16 cellular contexts compared by ENCODE assay signal in the genomic region with DNA sequence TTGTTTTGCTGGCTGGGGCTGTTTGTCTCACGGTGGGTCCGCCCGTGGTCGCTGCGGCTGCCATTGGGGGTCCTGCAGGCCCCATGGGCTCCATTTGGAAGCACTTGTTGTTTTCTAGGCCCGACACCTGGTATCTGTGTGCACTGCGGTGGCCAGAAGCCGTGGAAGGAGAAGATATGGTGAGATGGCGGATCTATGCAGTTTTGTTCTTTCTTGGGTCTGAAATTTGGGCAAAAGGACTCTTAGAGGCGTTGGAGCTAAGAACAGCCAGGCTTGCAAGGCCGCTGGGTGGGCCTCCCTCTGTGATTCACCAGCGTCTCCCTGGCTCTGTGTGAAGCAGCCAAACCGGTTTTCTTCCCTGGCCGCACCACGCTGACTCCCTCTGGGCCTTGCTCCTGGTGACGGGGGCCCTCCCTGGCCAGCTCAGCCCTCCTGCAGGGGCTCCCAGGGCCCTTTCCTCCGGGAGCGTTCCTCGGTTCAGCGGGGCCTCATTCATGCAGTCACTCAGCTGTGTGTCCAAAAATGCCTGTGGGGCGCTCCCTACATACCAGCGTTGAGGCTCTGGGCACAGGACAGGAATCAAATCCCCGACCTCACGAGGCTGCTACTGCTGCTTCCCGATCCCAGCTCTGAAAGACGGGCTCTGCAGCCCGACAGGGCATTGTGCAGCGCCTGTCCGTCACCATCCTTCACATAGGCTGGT.
A peak's percentile ranks its signal among the peaks of the same experiment; 100 is the strongest.
DNase-seq lines count a peak whose midpoint lies in the region; ATAC-seq, FAIRE-seq and TF ChIP-seq lines count a peak whose summit lies in the region.
"Had no signal": no experiment of that assay in that cellular context is flagged by ENCODE, and none has a peak within 500 bp of the region (broad histone marks: within the 10 kb centered on the region; RNA-seq: fewer than 3 reads in every experiment).

No MANE protein-coding gene starts in this region.

- no peak for TF ChIP-seq POLR2A in H1 (IDR thresholded peaks at IDR 0.05; ENCODE audit: control extremely low read depth in 1 of 2, low read depth in 2 of 2, low read length in 2 of 2)

- no peaks in the 10 kb centered on the region for H3K36me3 ChIP-seq in H1 (ENCODE audit: control insufficient read depth in 2 of 4, insufficient read depth in 4 of 4, low read length in 3 of 4)
- no peaks in the 10 kb centered on the region for H3K36me3 ChIP-seq in mesendoderm (ENCODE audit: control insufficient read depth, insufficient read depth, low read length)
- H3K36me3 ChIP-seq: MG63 had no signal

- no peak for FAIRE-seq in H1 (lab: Jason Lieb, UNC)
- FAIRE-seq: islet of Langerhans had no signal

- H3K18ac ChIP-seq in H1 (ENCODE audit: extremely low read depth, low read length) (peak overlapping the region; percentile 68), mesendoderm (ENCODE audit: low read length) (no peak overlapping the region)

- peak overlapping the region; percentile 87 for H3K27ac Mint-ChIP-seq in type B pancreatic cell
- H3K27ac Mint-ChIP-seq: CD8-positive, alpha-beta T cell; natural killer cell treated with Interleukin-12 subunit alpha and Interleukin-12 subunit beta and Interleukin-15 and Interleukin-18, amount 100 ng/mL, for 72 hours; T-helper 1 cell treated with Interleukin-12 subunit alpha and Interleukin-12 subunit beta and Interleukin-4 antibody, amounts not matched to agents 30 μg/mL and 1 μg/mL, for 36 hours had no signal

- H3K79me2 ChIP-seq in H1 (ENCODE audit: control insufficient read depth in 1 of 2, insufficient read depth in 2 of 2, low read length in 2 of 2) (no peaks in the 10 kb centered on the region), mesendoderm (ENCODE audit: control insufficient read depth, insufficient read depth, low read length) (no peaks in the 10 kb centered on the region)

- no peak overlapping the region for H2BK12ac ChIP-seq in H1 (ENCODE audit: low read depth, low read length)

- H3K4me1 ChIP-seq in H1 (replicated peaks in 1 of 4; ENCODE audit: control insufficient read depth in 3 of 4, insufficient read depth in 4 of 4, low read length in 3 of 4) (peaks cover 0 to 9% (median 6%) of the 10 kb centered on the region in 4 experiments; a peak in 4 of 7 replicates), mesendoderm (ENCODE audit: control insufficient read depth, low read depth, low read length) (no peaks in the 10 kb centered on the region)

- H3K27me3 ChIP-seq in H1 (replicated peaks in 1 of 4; ENCODE audit: control insufficient read depth in 3 of 4, extremely low read depth in 1 of 4, insufficient read depth in 3 of 4, low read length in 3 of 4) (no peaks in the 10 kb centered on the region), mesendoderm (ENCODE audit: insufficient read depth, low read length, poor library complexity) (no peaks in the 10 kb centered on the region)
- H3K27me3 ChIP-seq: MG63 had no signal

- peak overlapping the region; percentile 0 for H4K5ac ChIP-seq in H1 (ENCODE audit: insufficient read length, low read depth, low read length)
- no peak overlapping the region for H4K5ac ChIP-seq in mesendoderm (ENCODE audit: low read length)

- ATAC-seq in GM19351 (IDR thresholded peaks at IDR 0.05; ENCODE audit: unreplicated experiment) (no peak), GM18861 (IDR thresholded peaks at IDR 0.05; ENCODE audit: unreplicated experiment) (no peak)
- ATAC-seq: CD8-positive, alpha-beta T cell; natural killer cell treated with Interleukin-12 subunit alpha and Interleukin-12 subunit beta and Interleukin-15 and Interleukin-18, amount 100 ng/mL, for 72 hours had no signal

- H3K23ac ChIP-seq in H1 (ENCODE audit: insufficient read length) (no peak overlapping the region), mesendoderm (ENCODE audit: low read length) (no peak overlapping the region)

- H3K36me3 Mint-ChIP-seq in type B pancreatic cell: no peaks in the 10 kb centered on the region
- H3K36me3 Mint-ChIP-seq: CD8-positive, alpha-beta T cell; natural killer cell treated with Interleukin-12 subunit alpha and Interleukin-12 subunit beta and Interleukin-15 and Interleukin-18, amount 100 ng/mL, for 72 hours had no signal

- no peak overlapping the region for H3K4me3 ChIP-seq in H1 (ENCODE audit: extremely low read depth in 1 of 4, insufficient read depth in 2 of 4, low read depth in 3 of 4, low read length in 4 of 4)
- H3K4me3 ChIP-seq in mesendoderm (ENCODE audit: low read length): no peak overlapping the region
- H3K4me3 ChIP-seq: dorsolateral prefrontal cortex, MG63 had no signal

- no peak for TF ChIP-seq RAD21 in H1 (IDR thresholded peaks at IDR 0.05 in 1 of 2, conservative IDR thresholded peaks at IDR 0.05 in 1 of 2; ENCODE audit: low read depth in 2 of 2, low read length in 2 of 2)

- H3K9me3 ChIP-seq in H1 (ENCODE audit: insufficient read depth in 2 of 2, low read depth in 1 of 2, low read length in 1 of 2): no peaks in the 10 kb centered on the region; a peak in 1 of 4 replicates
- H3K9me3 ChIP-seq: MG63 had no signal

- H4K20me1 ChIP-seq in H1 (replicated peaks in 1 of 2; ENCODE audit: control insufficient read depth in 1 of 2, insufficient read depth in 2 of 2, low read length in 2 of 2): peaks cover 0 to 5% of the 10 kb centered on the region in 2 experiments

- H3K9ac ChIP-seq in H1 (replicated peaks in 1 of 4; ENCODE audit: extremely low read depth in 1 of 4, low read depth in 3 of 4, low read length in 3 of 4): no peak overlapping the region
- no peak overlapping the region for H3K9ac ChIP-seq in mesendoderm (ENCODE audit: low read length)

- H3K27ac ChIP-seq in H1 (ENCODE audit: low read depth, low read length): no peak overlapping the region
- H3K27ac ChIP-seq in mesendoderm (ENCODE audit: low read depth, low read length): no peak overlapping the region
- H3K27ac ChIP-seq: dorsolateral prefrontal cortex had no signal

- H3K4me1 Mint-ChIP-seq in type B pancreatic cell (ENCODE audit: unreplicated experiment): peaks cover 5% of the 10 kb centered on the region

- no peak overlapping the region for H3K56ac ChIP-seq in H1 (replicated peaks; ENCODE audit: insufficient read length, low read depth, low read length)
- no peak overlapping the region for H3K56ac ChIP-seq in mesendoderm (ENCODE audit: low read length)

- H2BK15ac ChIP-seq in H1 (ENCODE audit: low read length) (no peak overlapping the region), mesendoderm (replicated peaks; ENCODE audit: low read depth) (no peak overlapping the region)

- TF ChIP-seq EP300 in H1 (IDR thresholded peaks at IDR 0.05; ENCODE audit: borderline replicate concordance in 1 of 2, low read depth in 2 of 2, low read length in 2 of 2): no peak

- 75% methylated on average over 29 of the region's 29 CpGs; no CpG with 5 or more reads in 1 of the 2 experiments for WGBS in H1 (ENCODE audit: extremely low coverage in 1 of 2, insufficient coverage in 1 of 2, insufficient read length in 1 of 2, insufficient replicate concordance in 2 of 2, low coverage in 1 of 2, low lambda C conversion rate in 2 of 2, missing lambda C conversion rate in 1 of 2), 2 experiments
- no CpG with 5 or more reads among the region's 29 CpGs for WGBS in mesendoderm (ENCODE audit: extremely low coverage, insufficient coverage, low lambda C conversion rate)

- H3K79me1 ChIP-seq in H1 (ENCODE audit: low read depth, low read length) (peaks cover 3% of the 10 kb centered on the region; the same call in 1 of the 2 replicates), mesendoderm (ENCODE audit: low read length) (no peaks in the 10 kb centered on the region)

- H3K4me2 ChIP-seq in H1 (ENCODE audit: insufficient read depth in 1 of 2, low read depth in 2 of 2, low read length in 2 of 2) (peak overlapping the region in 1 of 2 experiments; percentile 6; a peak in 2 of 4 replicates), mesendoderm (ENCODE audit: low read length) (no peak overlapping the region)

- H2BK120ac ChIP-seq in H1 (replicated peaks; ENCODE audit: low read depth, low read length): no peak overlapping the region
- no peak overlapping the region for H2BK120ac ChIP-seq in mesendoderm (ENCODE audit: low read depth, low read length)

- TF ChIP-seq CTCF in H1 (IDR thresholded peaks at IDR 0.05; ENCODE audit: control extremely low read depth in 1 of 3, insufficient read depth in 1 of 3, low read depth in 1 of 3, low read length in 3 of 3) (no peak), type B pancreatic cell (conservative IDR thresholded peaks at IDR 0.05) (no peak)

- peaks cover 2% of the 10 kb centered on the region for H3K27me3 Mint-ChIP-seq in type B pancreatic cell

- H2BK5ac ChIP-seq in H1 (ENCODE audit: low read depth, low read length) (no peak overlapping the region; the same call in 1 of the 2 replicates), mesendoderm (ENCODE audit: low read length) (no peak overlapping the region)

- H3K4me3 Mint-ChIP-seq in type B pancreatic cell: peak overlapping the region; percentile 72
- H3K4me3 Mint-ChIP-seq: CD8-positive, alpha-beta T cell; natural killer cell treated with Interleukin-12 subunit alpha and Interleukin-12 subunit beta and Interleukin-15 and Interleukin-18, amount 100 ng/mL, for 72 hours; T-helper 1 cell treated with Interleukin-12 subunit alpha and Interleukin-12 subunit beta and Interleukin-4 antibody, amounts not matched to agents 30 μg/mL and 1 μg/mL, for 36 hours had no signal

- H2BK20ac ChIP-seq in H1 (ENCODE audit: low read length): no peak overlapping the region

- H3K23me2 ChIP-seq in H1 (ENCODE audit: low read depth, low read length): peaks cover 6% of the 10 kb centered on the region; the same call in 1 of the 2 replicates

- no peak overlapping the region; the same call in 1 of the 2 replicates for H2AFZ ChIP-seq in H1 (ENCODE audit: low read length)

- no peak overlapping the region for H3K14ac ChIP-seq in H1 (ENCODE audit: insufficient read length)

- POLR2A ChIA-PET in H1 (lab: Charles Lee; ENCODE audit: partially characterized antibody): no interaction called here

- H2AK5ac ChIP-seq in H1 (ENCODE audit: low read depth, low read length) (no peak overlapping the region), mesendoderm (ENCODE audit: low read length) (no peak overlapping the region)

- peak overlapping the region; percentile 72 for H4K91ac ChIP-seq in H1 (replicated peaks; ENCODE audit: insufficient read length, low read length)

- CTCF ChIA-PET in H1 (lab: Charles Lee; ENCODE audit: partially characterized antibody): no interaction called here

- H4K8ac ChIP-seq in H1 (ENCODE audit: extremely low read depth, insufficient read depth, low read length) (peak overlapping the region; percentile 69), mesendoderm (ENCODE audit: low read depth, low read length) (no peak overlapping the region)

- H3K4ac ChIP-seq in H1 (replicated peaks; ENCODE audit: insufficient read length, low read depth, low read length) (no peak overlapping the region), mesendoderm (ENCODE audit: low read depth, low read length) (no peak overlapping the region)

- peaks cover 4% of the 10 kb centered on the region for H3K9me3 Mint-ChIP-seq in type B pancreatic cell
- H3K9me3 Mint-ChIP-seq: CD8-positive, alpha-beta T cell; T-helper 1 cell treated with Interleukin-12 subunit alpha and Interleukin-12 subunit beta and Interleukin-4 antibody, amounts not matched to agents 30 μg/mL and 1 μg/mL, for 36 hours had no signal

- peak; percentile 13 for DNase-seq in DMS79 treated with DMSO at 0.1 percent for 48 hours (lab: John Stamatoyannopoulos, UW)
- no peak for DNase-seq in DMS79 (lab: John Stamatoyannopoulos, UW)
- peak in 1 of 2 experiments; percentile 57 for DNase-seq in H1 (ENCODE audit: low read depth in 1 of 2, low spot score in 2 of 2)
- peak; percentile 28 for DNase-seq in mesendoderm
- DNase-seq in type B pancreatic cell (ENCODE audit: extremely low spot score, unreplicated experiment): no peak
- no peak for DNase-seq in NCI-H2107 (lab: John Stamatoyannopoulos, UW)
- DNase-seq: 8988T; CD8-positive, alpha-beta T cell; foreskin melanocyte; MG63 had no signal

Comparison
In these comparisons a context has a peak if more than half of its experiments do, and no peak if none do; other contexts are left out.
1. DNase-seq: peak in DMS79 treated with DMSO at 0.1 percent for 48 hours (single experiment) and mesendoderm (single experiment); none in DMS79 (single experiment), type B pancreatic cell (single experiment) and NCI-H2107 (single experiment).